In the genomic region with DNA sequence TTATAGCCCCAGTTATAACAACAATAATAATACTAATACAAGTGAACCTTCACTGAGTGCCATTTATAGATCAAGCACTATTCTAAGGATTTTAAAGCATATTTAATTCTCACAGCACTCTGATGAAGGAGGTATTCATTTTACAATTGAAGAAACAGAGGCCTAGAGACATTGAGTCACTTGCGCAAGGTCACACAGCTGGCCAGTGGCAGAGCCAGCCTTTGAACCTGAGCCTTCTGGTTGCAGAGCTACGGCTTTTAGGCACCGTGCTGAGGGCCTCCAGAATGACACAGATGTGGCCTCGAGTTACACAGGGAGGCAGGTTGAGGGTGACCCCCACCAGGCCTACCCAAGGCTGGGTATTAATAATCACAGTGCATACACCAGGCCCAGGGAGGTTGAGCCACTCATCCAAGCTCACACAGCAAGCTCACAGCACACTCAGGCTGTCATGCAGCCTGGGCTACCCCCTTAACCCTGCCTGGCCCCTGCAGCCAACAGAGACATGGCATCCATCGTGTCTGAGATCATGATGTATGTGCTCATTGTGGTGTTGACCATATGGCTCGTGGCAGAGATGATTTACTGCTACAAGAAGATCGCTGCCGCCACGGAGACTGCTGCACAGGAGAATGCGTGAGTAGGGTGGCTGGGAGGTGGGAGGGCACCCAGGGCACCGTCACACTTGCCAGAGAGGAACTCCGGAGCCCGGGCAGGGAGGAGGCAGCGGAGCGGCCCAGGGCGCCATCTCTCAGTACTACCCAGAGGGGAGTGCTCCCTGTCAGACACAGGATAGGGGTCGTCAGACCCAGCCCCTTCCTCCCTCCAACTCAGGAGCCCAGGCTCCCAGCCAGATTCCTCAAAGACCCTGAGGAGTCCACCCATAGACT, we compare ENCODE assay signal across 1 cellular context.
TF ChIP-seq lines count a peak whose summit lies in the region.

No MANE protein-coding gene starts in this region.

TF ChIP-seq in HepG2, 621 proteins besides CTCF, POLR2A, EP300 and RAD21 (continued from another document and continues in another):
- TF ChIP-seq BCLAF1 (IDR thresholded peaks at IDR 0.05) (no peak), ZBTB38 (CRISPR knock-in tag; IDR thresholded peaks at IDR 0.05) (peak; percentile 75; the same call in 1 of the 2 replicates), ZBTB7B (CRISPR knock-in tag; IDR thresholded peaks at IDR 0.05) (no peak), ZBTB42 (CRISPR knock-in tag; IDR thresholded peaks at IDR 0.05) (no peak), ZNF678 (CRISPR knock-in tag; IDR thresholded peaks at IDR 0.05) (no peak), ZNF773 (CRISPR knock-in tag; IDR thresholded peaks at IDR 0.05; ENCODE audit: borderline replicate concordance) (no peak), SNRNP70 (IDR thresholded peaks at IDR 0.05; ENCODE audit: low read depth, low read length) (no peak), ZBTB20 (CRISPR knock-in tag; IDR thresholded peaks at IDR 0.05; ENCODE audit: borderline replicate concordance, low read depth) (no peak), MIER2 (CRISPR knock-in tag; IDR thresholded peaks at IDR 0.05) (no peak), SAP130 (CRISPR knock-in tag; IDR thresholded peaks at IDR 0.05; ENCODE audit: low read depth) (peak; percentile 1; the same call in 1 of the 2 replicates), CBX1 (IDR thresholded peaks at IDR 0.05; ENCODE audit: low read depth) (no peak), TAF1 (CRISPR knock-in tag; IDR thresholded peaks at IDR 0.05) (no peak), ZNF274 (CRISPR knock-in tag; IDR thresholded peaks at IDR 0.05) (no peak), ZNF850 (CRISPR knock-in tag; conservative IDR thresholded peaks at IDR 0.05) (no peak), ZNF235 (CRISPR knock-in tag; IDR thresholded peaks at IDR 0.05; ENCODE audit: borderline replicate concordance) (no peak), ZBTB37 (CRISPR knock-in tag; IDR thresholded peaks at IDR 0.05) (no peak), UBTF (CRISPR knock-in tag; IDR thresholded peaks at IDR 0.05) (no peak), BORCS8-MEF2B (CRISPR knock-in tag; IDR thresholded peaks at IDR 0.05) (no peak), NFE2 (CRISPR knock-in tag; IDR thresholded peaks at IDR 0.05) (no peak), SPEN (CRISPR knock-in tag; IDR thresholded peaks at IDR 0.05; ENCODE audit: low read depth) (0 out of 2 replicates have a peak, but pooled peaks have one; percentile 6), DMAP1 (CRISPR knock-in tag; IDR thresholded peaks at IDR 0.05) (no peak), CEBPB (IDR thresholded peaks at IDR 0.05; ENCODE audit: borderline replicate concordance, low read depth, low read length) (peak; percentile 51; the same call in 1 of the 2 replicates), ZNF510 (CRISPR knock-in tag; IDR thresholded peaks at IDR 0.05; ENCODE audit: low read depth) (no peak), DNMT3B (CRISPR knock-in tag; conservative IDR thresholded peaks at IDR 0.05) (no peak), ZNF782 (CRISPR knock-in tag; IDR thresholded peaks at IDR 0.05; ENCODE audit: borderline replicate concordance) (no peak), NFE2L2 (IDR thresholded peaks at IDR 0.05; ENCODE audit: low read length) (no peak), ZNF709 (CRISPR knock-in tag; IDR thresholded peaks at IDR 0.05) (no peak), HNF4A (CRISPR knock-in tag; IDR thresholded peaks at IDR 0.05) (0 out of 2 replicates have a peak, but pooled peaks have one; percentile 21), TARDBP (CRISPR knock-in tag; IDR thresholded peaks at IDR 0.05) (0 out of 2 replicates have a peak, but pooled peaks have one; percentile 28), ZBTB21 (CRISPR knock-in tag; IDR thresholded peaks at IDR 0.05) (no peak), KDM1A (CRISPR knock-in tag; IDR thresholded peaks at IDR 0.05) (peak; percentile 38; the same call in 1 of the 2 replicates), ZNF672 (CRISPR knock-in tag; IDR thresholded peaks at IDR 0.05) (no peak), HES4 (CRISPR knock-in tag; IDR thresholded peaks at IDR 0.05; ENCODE audit: borderline replicate concordance) (no peak), IRF9 (CRISPR knock-in tag; IDR thresholded peaks at IDR 0.05; ENCODE audit: borderline replicate concordance) (no peak), ZNF720 (CRISPR knock-in tag; IDR thresholded peaks at IDR 0.05) (no peak), HNRNPUL1 (IDR thresholded peaks at IDR 0.05; ENCODE audit: low read depth, low read length) (no peak), AGO2 (optimal IDR thresholded peaks at IDR 0.05; ENCODE audit: low read depth, low read length) (no peak), KDM2A (CRISPR knock-in tag; IDR thresholded peaks at IDR 0.05; ENCODE audit: borderline replicate concordance, low read depth) (no peak), MYNN (CRISPR knock-in tag; IDR thresholded peaks at IDR 0.05; ENCODE audit: low read depth) (no peak)
- TF ChIP-seq, protein P1, sequence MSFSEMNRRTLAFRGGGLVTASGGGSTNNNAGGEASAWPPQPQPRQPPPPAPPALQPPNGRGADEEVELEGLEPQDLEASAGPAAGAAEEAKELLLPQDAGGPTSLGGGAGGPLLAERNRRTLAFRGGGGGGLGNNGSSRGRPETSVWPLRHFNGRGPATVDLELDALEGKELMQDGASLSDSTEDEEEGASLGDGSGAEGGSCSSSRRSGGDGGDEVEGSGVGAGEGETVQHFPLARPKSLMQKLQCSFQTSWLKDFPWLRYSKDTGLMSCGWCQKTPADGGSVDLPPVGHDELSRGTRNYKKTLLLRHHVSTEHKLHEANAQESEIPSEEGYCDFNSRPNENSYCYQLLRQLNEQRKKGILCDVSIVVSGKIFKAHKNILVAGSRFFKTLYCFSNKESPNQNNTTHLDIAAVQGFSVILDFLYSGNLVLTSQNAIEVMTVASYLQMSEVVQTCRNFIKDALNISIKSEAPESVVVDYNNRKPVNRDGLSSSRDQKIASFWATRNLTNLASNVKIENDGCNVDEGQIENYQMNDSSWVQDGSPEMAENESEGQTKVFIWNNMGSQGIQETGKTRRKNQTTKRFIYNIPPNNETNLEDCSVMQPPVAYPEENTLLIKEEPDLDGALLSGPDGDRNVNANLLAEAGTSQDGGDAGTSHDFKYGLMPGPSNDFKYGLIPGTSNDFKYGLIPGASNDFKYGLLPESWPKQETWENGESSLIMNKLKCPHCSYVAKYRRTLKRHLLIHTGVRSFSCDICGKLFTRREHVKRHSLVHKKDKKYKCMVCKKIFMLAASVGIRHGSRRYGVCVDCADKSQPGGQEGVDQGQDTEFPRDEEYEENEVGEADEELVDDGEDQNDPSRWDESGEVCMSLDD (CRISPR knock-in tag; IDR thresholded peaks at IDR 0.05; ENCODE audit: borderline replicate concordance), result no peak
- TF ChIP-seq, protein P2, sequence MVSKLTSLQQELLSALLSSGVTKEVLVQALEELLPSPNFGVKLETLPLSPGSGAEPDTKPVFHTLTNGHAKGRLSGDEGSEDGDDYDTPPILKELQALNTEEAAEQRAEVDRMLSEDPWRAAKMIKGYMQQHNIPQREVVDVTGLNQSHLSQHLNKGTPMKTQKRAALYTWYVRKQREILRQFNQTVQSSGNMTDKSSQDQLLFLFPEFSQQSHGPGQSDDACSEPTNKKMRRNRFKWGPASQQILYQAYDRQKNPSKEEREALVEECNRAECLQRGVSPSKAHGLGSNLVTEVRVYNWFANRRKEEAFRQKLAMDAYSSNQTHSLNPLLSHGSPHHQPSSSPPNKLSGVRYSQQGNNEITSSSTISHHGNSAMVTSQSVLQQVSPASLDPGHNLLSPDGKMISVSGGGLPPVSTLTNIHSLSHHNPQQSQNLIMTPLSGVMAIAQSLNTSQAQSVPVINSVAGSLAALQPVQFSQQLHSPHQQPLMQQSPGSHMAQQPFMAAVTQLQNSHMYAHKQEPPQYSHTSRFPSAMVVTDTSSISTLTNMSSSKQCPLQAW (CRISPR knock-in tag; IDR thresholded peaks at IDR 0.05), result no peak
- TF ChIP-seq, protein P3, sequence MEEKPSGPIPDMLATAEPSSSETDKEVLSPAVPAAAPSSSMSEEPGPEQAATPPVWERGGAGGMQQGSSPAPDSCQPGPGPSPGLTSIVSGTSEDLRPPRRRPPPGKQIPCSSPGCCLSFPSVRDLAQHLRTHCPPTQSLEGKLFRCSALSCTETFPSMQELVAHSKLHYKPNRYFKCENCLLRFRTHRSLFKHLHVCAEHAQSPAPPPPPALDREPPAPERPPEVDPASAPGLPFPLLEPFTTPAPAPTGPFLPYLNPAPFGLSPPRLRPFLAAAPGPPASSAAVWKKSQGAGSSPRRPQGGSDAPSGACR (CRISPR knock-in tag; IDR thresholded peaks at IDR 0.05), result no peak
- TF ChIP-seq, protein P4, sequence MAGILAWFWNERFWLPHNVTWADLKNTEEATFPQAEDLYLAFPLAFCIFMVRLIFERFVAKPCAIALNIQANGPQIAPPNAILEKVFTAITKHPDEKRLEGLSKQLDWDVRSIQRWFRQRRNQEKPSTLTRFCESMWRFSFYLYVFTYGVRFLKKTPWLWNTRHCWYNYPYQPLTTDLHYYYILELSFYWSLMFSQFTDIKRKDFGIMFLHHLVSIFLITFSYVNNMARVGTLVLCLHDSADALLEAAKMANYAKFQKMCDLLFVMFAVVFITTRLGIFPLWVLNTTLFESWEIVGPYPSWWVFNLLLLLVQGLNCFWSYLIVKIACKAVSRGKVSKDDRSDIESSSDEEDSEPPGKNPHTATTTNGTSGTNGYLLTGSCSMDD (CRISPR knock-in tag; IDR thresholded peaks at IDR 0.05), result no peak
- TF ChIP-seq, protein P5, sequence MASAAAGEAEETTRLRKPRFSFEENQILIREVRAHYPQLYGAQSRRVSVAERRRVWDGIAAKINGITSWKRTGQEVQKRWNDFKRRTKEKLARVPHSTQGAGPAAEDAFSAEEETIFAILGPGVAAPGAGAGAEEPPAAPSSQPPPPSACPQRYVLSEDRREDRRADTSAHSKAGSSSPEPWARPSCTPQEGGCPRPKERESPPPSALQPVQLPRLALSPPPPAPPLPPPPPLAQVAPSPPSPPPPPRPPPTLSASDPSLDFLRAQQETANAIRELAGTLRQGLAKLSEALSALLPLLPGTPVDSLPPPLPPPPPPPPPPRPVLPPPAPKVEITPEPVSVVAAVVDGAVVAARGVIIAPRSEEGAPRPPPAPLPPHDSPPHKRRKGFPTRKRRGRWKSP (CRISPR knock-in tag; IDR thresholded peaks at IDR 0.05), result no peak
